ENCODE assay signal across 28 cellular contexts in genomic region chr13:63446329-63446728, GRCh38.
"Had no signal": no experiment of that assay in that cellular context is flagged by ENCODE, and none has a peak within 500 bp of the region (broad histone marks: within the 10 kb centered on the region; RNA-seq: fewer than 3 reads in every experiment).

No MANE protein-coding gene starts in this region.

- H3K27me3 Mint-ChIP-seq: activated CD4-positive, alpha-beta memory T cell treated with anti-CD3 and anti-CD28 coated beads, Interleukin-2, amount 10 ng/mL, durations not matched to agents 7 days and 5 days; activated naive CD4-positive, alpha-beta T cell treated with anti-CD3 and anti-CD28 coated beads, Interleukin-2, amount 10 ng/mL, durations not matched to agents 7 days and 5 days; activated naive CD8-positive, alpha-beta T cell treated with anti-CD3 and anti-CD28 coated beads, Interleukin-2, amount 10 ng/mL, durations not matched to agents 7 days and 5 days; T-helper 17 cell had no signal

- H3K9me3 Mint-ChIP-seq: activated naive CD4-positive, alpha-beta T cell treated with anti-CD3 and anti-CD28 coated beads, Interleukin-2, amount 10 ng/mL, durations not matched to agents 7 days and 5 days had no signal

- H3K9me3 ChIP-seq: MG63, SJSA1 had no signal

- ATAC-seq: activated T-cell treated with anti-CD3 and anti-CD28 coated beads, Interleukin-2, amount 50 U/mL, for 72 hours; SK-N-SH treated with all-trans-retinoic acid at 6 μM for 48 hours; T-helper 17 cell had no signal

- H3K27me3 ChIP-seq: adrenal gland, MG63, Peyer's patch, SJSA1 had no signal

- H3K27ac ChIP-seq: adrenal gland, KMS-11, Peyer's patch, SJSA1 had no signal

- H3K36me3 ChIP-seq: adrenal gland, MG63, Peyer's patch, SJSA1 had no signal

- H3K36me3 Mint-ChIP-seq: activated naive CD4-positive, alpha-beta T cell treated with anti-CD3 and anti-CD28 coated beads, Interleukin-2, amount 10 ng/mL, durations not matched to agents 7 days and 5 days; activated naive CD8-positive, alpha-beta T cell treated with anti-CD3 and anti-CD28 coated beads, Interleukin-2, amount 10 ng/mL, durations not matched to agents 7 days and 5 days had no signal

- DNase-seq: activated CD4-positive, alpha-beta memory T cell treated with anti-CD3 and anti-CD28 coated beads, Interleukin-2, amount 10 ng/mL, durations not matched to agents 7 days and 5 days; activated CD4-positive, alpha-beta T cell treated with anti-CD3 and anti-CD28 coated beads, Interleukin-2, amount 50 U/mL, for 1 hour; activated CD4-positive, CD25-positive, alpha-beta regulatory T cell; activated gamma-delta T cell treated with Interleukin-2 at 50 U/mL for 16 hours; activated naive CD4-positive, alpha-beta T cell treated with anti-CD3 and anti-CD28 coated beads, Interleukin-2, amount 10 ng/mL, durations not matched to agents 7 days and 5 days; activated naive CD8-positive, alpha-beta T cell treated with anti-CD3 and anti-CD28 coated beads, Interleukin-2, amount 10 ng/mL, durations not matched to agents 7 days and 5 days; activated T-cell treated with anti-CD3 and anti-CD28 coated beads for 4 hours; activated T-cell treated with anti-CD3 and anti-CD28 coated beads, Interleukin-2, amount 50 U/mL, for 72 hours; adrenal gland; anterior cingulate cortex; cortex of kidney; MG63; MV-4-11; NCI-H1092 treated with DMSO at 0.1 percent for 48 hours; NCI-H1436; NCI-H1694 treated with DMSO at 0.1 percent for 48 hours; NCI-H2029 treated with DMSO at 0.1 percent for 48 hours; NCI-H510A treated with DMSO at 0.1 percent for 48 hours; NCI-H774; Peyer's patch; SHP77; T-helper 17 cell; T-helper 9 cell had no signal

- H3K4me2 ChIP-seq: KMS-11 had no signal

- H3K4me1 ChIP-seq: adrenal gland, Peyer's patch, SJSA1 had no signal

- H3K4me3 Mint-ChIP-seq: activated CD4-positive, alpha-beta memory T cell treated with anti-CD3 and anti-CD28 coated beads, Interleukin-2, amount 10 ng/mL, durations not matched to agents 7 days and 5 days; activated naive CD4-positive, alpha-beta T cell treated with anti-CD3 and anti-CD28 coated beads, Interleukin-2, amount 10 ng/mL, durations not matched to agents 7 days and 5 days; activated naive CD8-positive, alpha-beta T cell treated with anti-CD3 and anti-CD28 coated beads, Interleukin-2, amount 10 ng/mL, durations not matched to agents 7 days and 5 days; activated T-cell treated with anti-CD3 and anti-CD28 coated beads, Interleukin-2, amount 50 U/mL, for 72 hours; T-helper 17 cell had no signal

- FAIRE-seq: TTC549 had no signal

- H3K9ac ChIP-seq: KMS-11 had no signal

- H3K27ac Mint-ChIP-seq: activated CD4-positive, alpha-beta memory T cell treated with anti-CD3 and anti-CD28 coated beads, Interleukin-2, amount 10 ng/mL, durations not matched to agents 7 days and 5 days; activated naive CD4-positive, alpha-beta T cell treated with anti-CD3 and anti-CD28 coated beads, Interleukin-2, amount 10 ng/mL, durations not matched to agents 7 days and 5 days; activated naive CD8-positive, alpha-beta T cell treated with anti-CD3 and anti-CD28 coated beads, Interleukin-2, amount 10 ng/mL, durations not matched to agents 7 days and 5 days; activated T-cell treated with anti-CD3 and anti-CD28 coated beads, Interleukin-2, amount 50 U/mL, for 72 hours; activated T-helper 2 cell treated with anti-CD3 and anti-CD28 coated beads, Interferon-gamma antibody, Interleukin-2, Interleukin-4, amounts not matched to agents 10 μg/mL and 5 μg/mL and 100 μg/mL, durations not matched to agents 14 hours and 24 hours and 36 hours; T-helper 17 cell had no signal

- H3K4me1 Mint-ChIP-seq: activated CD4-positive, alpha-beta memory T cell treated with anti-CD3 and anti-CD28 coated beads, Interleukin-2, amount 10 ng/mL, durations not matched to agents 7 days and 5 days; activated naive CD4-positive, alpha-beta T cell treated with anti-CD3 and anti-CD28 coated beads, Interleukin-2, amount 10 ng/mL, durations not matched to agents 7 days and 5 days; activated naive CD8-positive, alpha-beta T cell treated with anti-CD3 and anti-CD28 coated beads, Interleukin-2, amount 10 ng/mL, durations not matched to agents 7 days and 5 days; T-helper 17 cell had no signal

- H3K4me3 ChIP-seq: adrenal gland, MG63, Peyer's patch, SJSA1 had no signal
